Comparison of ENCODE assay signal across 8 cellular contexts in the genomic region with DNA sequence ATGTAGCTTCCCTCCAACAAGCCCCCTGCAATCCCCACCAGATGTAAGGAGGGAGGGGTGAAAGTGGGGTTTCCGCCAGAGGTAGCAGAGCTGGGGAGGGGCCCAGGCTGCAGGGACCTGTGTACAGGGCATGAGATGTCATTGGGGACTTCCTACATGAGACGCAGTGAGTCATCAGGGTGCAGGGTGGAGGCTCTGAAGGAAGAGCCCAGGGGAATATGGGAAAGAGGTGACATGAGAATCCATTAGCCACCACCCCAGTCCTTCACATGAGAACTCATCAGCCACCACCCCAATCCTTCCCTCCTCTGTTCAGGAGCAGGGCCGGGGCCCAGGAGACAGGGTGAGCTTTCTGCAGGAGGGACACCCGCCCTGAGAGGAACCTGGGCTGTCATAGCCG.
DNase-seq lines count a peak whose midpoint lies in the region; ATAC-seq and TF ChIP-seq lines count a peak whose summit lies in the region.
"Not testable (repeated sequence)": the region's sequence is repeated elsewhere in the genome, so short reads cannot be mapped to it uniquely, and the experiment has no call there.

No MANE protein-coding gene starts in this region.

- H3K27me3 Mint-ChIP-seq in activated B cell treated with CpG ODN at 0.5 μM for 24 hours (peaks cover 15% of the 10 kb centered on the region), neural crest cell (ENCODE audit: low read depth) (peaks cover 20% of the 10 kb centered on the region)

- H3K9me3 Mint-ChIP-seq in activated B cell treated with CpG ODN at 0.5 μM for 24 hours, neural crest cell: not testable (repeated sequence)

- H3K27ac Mint-ChIP-seq in activated B cell treated with CpG ODN at 0.5 μM for 24 hours (peak overlapping the region; percentile 83), neural crest cell (ENCODE audit: unreplicated experiment) (peak overlapping the region; percentile 53)

- H3K36me3 Mint-ChIP-seq in activated B cell treated with CpG ODN at 0.5 μM for 24 hours (ENCODE audit: low read depth); neural crest cell (ENCODE audit: low read depth): not testable (repeated sequence)

- TF ChIP-seq CTCF in activated B cell treated with CpG ODN at 0.5 μM for 24 hours (IDR thresholded peaks at IDR 0.05); neural crest cell (conservative IDR thresholded peaks at IDR 0.05): not testable (repeated sequence)

- ATAC-seq in GM18505 (IDR thresholded peaks at IDR 0.05; ENCODE audit: unreplicated experiment) (peak; percentile 41), GM21529 (IDR thresholded peaks at IDR 0.05; ENCODE audit: unreplicated experiment) (peak; percentile 60), HG02798 (IDR thresholded peaks at IDR 0.05; ENCODE audit: poor library complexity, unreplicated experiment) (peak; percentile 43), activated B cell treated with CpG ODN at 0.5 μM for 24 hours (ENCODE audit: low read depth) (peak; percentile 76), esophagus mucosa (peak; percentile 72)

- intact Hi-C loops in activated B cell treated with CpG ODN at 0.5 μM for 24 hours (cut with micrococcal nuclease) = loop anchor here (1.0 kb wide), 1 partner anchor 129 kb away; no protein-coding TSS in a partner anchor

- peak overlapping the region; percentile 41 for H3K4me3 Mint-ChIP-seq in activated B cell treated with CpG ODN at 0.5 μM for 24 hours
- not testable (repeated sequence) for H3K4me3 Mint-ChIP-seq in neural crest cell

- POLR2A ChIA-PET in activated B cell treated with CpG ODN at 0.5 μM for 24 hours (lab: Charles Lee) = interaction anchor here (1.1 kb wide), 1 partner anchor 16 kb away, joined by 3 read pairs; no protein-coding TSS in a partner anchor

- CTCF ChIA-PET in activated B cell treated with CpG ODN at 0.5 μM for 24 hours (lab: Charles Lee) = not testable (repeated sequence)

- DNase-seq in A172 (ENCODE audit: low spot score) (peak; percentile 69), NCI-H1694 treated with DMSO at 0.1 percent for 48 hours (lab: John Stamatoyannopoulos, UW) (peak; percentile 80)
- not testable (repeated sequence) for DNase-seq in activated B cell treated with CpG ODN at 0.5 μM for 24 hours; neural crest cell (ENCODE audit: low read depth, low spot score)

- TF ChIP-seq POLR2A in GM18505 (IDR thresholded peaks at IDR 0.05; ENCODE audit: borderline replicate concordance, extremely low read depth, insufficient read depth, insufficient read length) = not testable (repeated sequence)

- peaks cover 30% of the 10 kb centered on the region for H3K4me1 Mint-ChIP-seq in activated B cell treated with CpG ODN at 0.5 μM for 24 hours
- H3K4me1 Mint-ChIP-seq in neural crest cell = peaks cover 15% of the 10 kb centered on the region
